8 cellular contexts compared by ENCODE assay signal in genomic region chr12:53220857-53221202, GRCh38. TPM values are rescaled to one million over a fixed set of nuclear protein-coding genes. Genes with fewer than 3 reads are reported as not detected.
A peak's percentile ranks its signal among the peaks of the same experiment; 100 is the strongest.
DNase-seq lines count a peak whose midpoint lies in the region; ATAC-seq and TF ChIP-seq lines count a peak whose summit lies in the region.

No MANE protein-coding gene starts in this region.

- peak overlapping the region; percentile 97 to 99 for H3K27ac ChIP-seq in left lung

- ATAC-seq in GM18873 (IDR thresholded peaks at IDR 0.05; ENCODE audit: low FRiP score, unreplicated experiment): peak; percentile 46
- ATAC-seq in HG03159 (IDR thresholded peaks at IDR 0.05; ENCODE audit: unreplicated experiment): peak; percentile 50
- ATAC-seq in left lung: peak; percentile 81

- no peaks in the 10 kb centered on the region for H3K9me3 ChIP-seq in left lung

- peaks cover 56 to 93% of the 10 kb centered on the region in 2 donors for H3K4me1 ChIP-seq in left lung

- intact Hi-C loops in left lung (cut with DNase I): no loop called here

- in situ Hi-C loops in ACHN (cut with HindIII; ENCODE audit: low pct_ligation_motif_present, low pct_unique_long_range_greater_than_20kb, low sequenced_read_pairs): no loop called here

- H3K36me3 ChIP-seq in left lung: no peaks in the 10 kb centered on the region

- DNase-seq in ACHN: peak; percentile 99
- DNase-seq in NCI-H526 treated with DMSO at 0.1 percent for 48 hours (lab: John Stamatoyannopoulos, UW): peak; percentile 76
- DNase-seq in activated CD4-positive, alpha-beta T cell treated with anti-CD3 and anti-CD28 coated beads, Interleukin-2, amount 50 U/mL, for 1 hour: peak; percentile 64
- DNase-seq in dedifferentiated amniotic fluid mesenchymal stem cell (ENCODE audit: extremely low spot score): peak; percentile 86
- DNase-seq in left lung: peak; percentile 95 to 99
- DNase-seq in stimulated activated CD4-positive, alpha-beta T cell treated with anti-CD3 and anti-CD28 coated beads, Interleukin-1b, Interleukin-23, amount 100 ng/mL, for 48 hours: peak; percentile 82

- H3K27me3 ChIP-seq in left lung: peaks cover 0 to 15% of the 10 kb centered on the region in 2 donors

- H3K4me3 ChIP-seq in left lung: peak overlapping the region; percentile 62 to 71

- TF ChIP-seq CTCF in left lung (IDR thresholded peaks at IDR 0.05): no peak

RNA-seq across cellular contexts. Expression of gene RARG, which starts 11.2 kb away (rescaled TPM):
- total RNA-seq in left lung: 10 to 100 TPM; 38.2 to 38.6 TPM

RNA-seq across cellular contexts. Expression of gene ITGB7, which starts 13.8 kb away (rescaled TPM):
- total RNA-seq in left lung: 10 to 100 TPM in 1 of 2 donors, 1 to 10 TPM in 1; 3.8 to 10.9 TPM

RNA-seq across cellular contexts. Expression of gene CSAD, which starts 40.1 kb away (rescaled TPM):
- 10 to 100 TPM; 33.1 to 36.3 TPM for total RNA-seq in left lung

RNA-seq across cellular contexts. Expression of gene ZNF740, which starts 40.3 kb away (rescaled TPM):
- total RNA-seq in left lung: 10 to 100 TPM; 34.6 to 39.2 TPM

RNA-seq across cellular contexts. Expression of gene ESPL1, which starts 47.3 kb away (rescaled TPM):
- 1 to 10 TPM; 2.8 to 4.1 TPM for total RNA-seq in left lung

Comparison
In these comparisons a context has a peak if more than half of its experiments do, and no peak if none do; other contexts are left out.
1. Peak in every context shown above with its lines: DNase-seq, ATAC-seq, H3K4me3 ChIP-seq and H3K27ac ChIP-seq.